1 cellular context compared by ENCODE assay signal in genomic region chr20:8858181-8858794, GRCh38.
TF ChIP-seq lines count a peak whose summit lies in the region.

No MANE protein-coding gene starts in this region.

TF ChIP-seq in HepG2, 621 proteins besides CTCF, POLR2A, EP300 and RAD21 (continued from another document):
- TF ChIP-seq ZBTB10 (CRISPR knock-in tag; IDR thresholded peaks at IDR 0.05; ENCODE audit: borderline replicate concordance) (no peak), ZNF660 (CRISPR knock-in tag; IDR thresholded peaks at IDR 0.05; ENCODE audit: borderline replicate concordance, low read depth) (no peak), ZNF576 (CRISPR knock-in tag; IDR thresholded peaks at IDR 0.05) (no peak), SP2 (CRISPR knock-in tag; IDR thresholded peaks at IDR 0.05) (no peak), SALL1 (CRISPR knock-in tag; IDR thresholded peaks at IDR 0.05) (peak; percentile 36; the same call in 1 of the 2 replicates), ZNF292 (CRISPR knock-in tag; IDR thresholded peaks at IDR 0.05; ENCODE audit: borderline replicate concordance, low read depth) (no peak), RARA (CRISPR knock-in tag; IDR thresholded peaks at IDR 0.05) (peak; percentile 78), KMT2A (CRISPR knock-in tag; IDR thresholded peaks at IDR 0.05) (no peak), CREB1 (IDR thresholded peaks at IDR 0.05) (no peak), CREB1 (CRISPR knock-in tag; IDR thresholded peaks at IDR 0.05) (no peak), SCMH1 (CRISPR knock-in tag; IDR thresholded peaks at IDR 0.05; ENCODE audit: borderline replicate concordance) (no peak), ZBTB21 (CRISPR knock-in tag; IDR thresholded peaks at IDR 0.05) (no peak), ZNF317 (CRISPR knock-in tag; IDR thresholded peaks at IDR 0.05) (no peak), SOX6 (IDR thresholded peaks at IDR 0.05) (no peak), SOX6 (CRISPR knock-in tag; IDR thresholded peaks at IDR 0.05) (no peak), ZNF782 (CRISPR knock-in tag; IDR thresholded peaks at IDR 0.05; ENCODE audit: borderline replicate concordance) (0 out of 2 replicates have a peak, but pooled peaks have one; percentile 34)
- TF ChIP-seq, protein P1, sequence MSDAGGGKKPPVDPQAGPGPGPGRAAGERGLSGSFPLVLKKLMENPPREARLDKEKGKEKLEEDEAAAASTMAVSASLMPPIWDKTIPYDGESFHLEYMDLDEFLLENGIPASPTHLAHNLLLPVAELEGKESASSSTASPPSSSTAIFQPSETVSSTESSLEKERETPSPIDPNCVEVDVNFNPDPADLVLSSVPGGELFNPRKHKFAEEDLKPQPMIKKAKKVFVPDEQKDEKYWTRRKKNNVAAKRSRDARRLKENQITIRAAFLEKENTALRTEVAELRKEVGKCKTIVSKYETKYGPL (CRISPR knock-in tag; IDR thresholded peaks at IDR 0.05), result no peak
- TF ChIP-seq, protein P2, sequence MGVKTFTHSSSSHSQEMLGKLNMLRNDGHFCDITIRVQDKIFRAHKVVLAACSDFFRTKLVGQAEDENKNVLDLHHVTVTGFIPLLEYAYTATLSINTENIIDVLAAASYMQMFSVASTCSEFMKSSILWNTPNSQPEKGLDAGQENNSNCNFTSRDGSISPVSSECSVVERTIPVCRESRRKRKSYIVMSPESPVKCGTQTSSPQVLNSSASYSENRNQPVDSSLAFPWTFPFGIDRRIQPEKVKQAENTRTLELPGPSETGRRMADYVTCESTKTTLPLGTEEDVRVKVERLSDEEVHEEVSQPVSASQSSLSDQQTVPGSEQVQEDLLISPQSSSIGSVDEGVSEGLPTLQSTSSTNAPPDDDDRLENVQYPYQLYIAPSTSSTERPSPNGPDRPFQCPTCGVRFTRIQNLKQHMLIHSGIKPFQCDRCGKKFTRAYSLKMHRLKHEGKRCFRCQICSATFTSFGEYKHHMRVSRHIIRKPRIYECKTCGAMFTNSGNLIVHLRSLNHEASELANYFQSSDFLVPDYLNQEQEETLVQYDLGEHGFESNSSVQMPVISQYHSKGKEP (CRISPR knock-in tag; IDR thresholded peaks at IDR 0.05), result no peak
